Comparison of ENCODE assay signal across 8 cellular contexts in the genomic region with DNA sequence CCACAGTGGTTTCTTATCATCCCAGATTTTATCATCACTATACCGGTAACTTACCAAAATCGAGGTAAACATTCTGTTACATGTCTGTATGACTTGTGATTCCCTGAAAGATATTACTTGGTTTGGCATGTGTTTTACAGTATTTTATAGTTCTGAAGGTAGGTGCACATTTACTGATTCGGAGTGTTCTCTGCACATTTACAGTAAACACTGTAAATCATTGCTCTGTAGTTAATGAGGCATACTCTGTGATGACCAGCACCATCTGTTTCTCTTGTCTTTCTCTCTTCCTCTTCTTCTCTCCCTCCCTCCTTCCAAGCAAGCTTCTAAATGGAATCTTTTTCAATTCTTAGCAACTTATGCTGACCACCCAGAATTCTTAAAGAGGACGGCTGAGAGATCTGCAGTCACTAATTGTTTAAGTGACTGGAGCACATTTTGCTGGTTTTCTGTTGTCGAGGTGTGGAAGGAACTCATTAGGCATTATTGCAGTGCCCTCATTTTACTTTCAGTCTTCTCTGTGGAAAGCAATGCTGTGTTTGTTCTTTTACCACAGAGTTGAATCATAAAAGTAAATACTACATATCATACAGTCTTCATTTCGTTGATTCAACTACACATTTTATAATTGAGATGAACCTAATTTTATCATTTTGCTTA.
DNase-seq lines count a peak whose midpoint lies in the region; ATAC-seq, FAIRE-seq and TF ChIP-seq lines count a peak whose summit lies in the region.

No MANE protein-coding gene starts in this region.

- peaks cover 47% of the 10 kb centered on the region for H3K4me1 ChIP-seq in HepG2 (ENCODE audit: insufficient read depth, low read length)

- no TSS peak for BruUV-seq in HepG2 (replicated peaks; lab: Mats Ljungman, UMichigan)

- no peak for DNase-seq in activated naive CD4-positive, alpha-beta T cell treated with anti-CD3 and anti-CD28 coated beads for 36 hours
- no peak for DNase-seq in activated naive CD4-positive, alpha-beta T cell treated with Interleukin-2 at 50 U/mL for 16 hours
- peak; percentile 12 for DNase-seq in NCI-H524 treated with DMSO at 0.1 percent for 48 hours (lab: John Stamatoyannopoulos, UW)
- peak; percentile 30 for DNase-seq in fibroblast of peridontal ligament (ENCODE audit: extremely low read depth)
- no peak for DNase-seq in type B pancreatic cell (ENCODE audit: extremely low spot score, unreplicated experiment)
- DNase-seq in GM19238 (ENCODE audit: insufficient read length, low spot score), result no peak
- no peak for DNase-seq in HepG2 (ENCODE audit: low spot score)

- no peak overlapping the region for H3K27ac ChIP-seq in HepG2 (ENCODE audit: extremely low read length, insufficient read depth, low read length)

- in situ Hi-C loops in HepG2 (cut with HindIII; ENCODE audit: extremely low pct_ligation_motif_present, low pct_unique_long_range_greater_than_20kb), result no loop called here

- H3K36me3 ChIP-seq in HepG2 (replicated peaks in 1 of 2; ENCODE audit: control insufficient read depth in 1 of 2, insufficient read depth in 2 of 2, low read length in 2 of 2), result peaks cover 0 to 4% of the 10 kb centered on the region in 2 experiments; a peak in 3 of 5 replicates

- WGBS in HepG2 (ENCODE audit: low lambda C conversion rate), result 86% methylated on average over 6 of the region's 6 CpGs

- H3K9me3 ChIP-seq in HepG2 (ENCODE audit: low read length), result no peaks in the 10 kb centered on the region

- intact Hi-C loops in activated naive CD4-positive, alpha-beta T cell treated with anti-CD3 and anti-CD28 coated beads for 36 hours (cut with micrococcal nuclease), result no loop called here
- intact Hi-C loops in HepG2 (cut with micrococcal nuclease; ENCODE audit: unreplicated experiment), result no loop called here

- no peak overlapping the region for H3K4me2 ChIP-seq in HepG2 (ENCODE audit: low read depth, low read length)

- no peak for FAIRE-seq in HepG2 (lab: Jason Lieb, UNC)

- TF ChIP-seq EP300 in HepG2 (IDR thresholded peaks at IDR 0.05; ENCODE audit: low read depth in 2 of 2, low read length in 2 of 2) (no peak), HepG2 (CRISPR knock-in tag; IDR thresholded peaks at IDR 0.05; ENCODE audit: borderline replicate concordance) (no peak)

- no peak overlapping the region for H2AFZ ChIP-seq in HepG2 (ENCODE audit: low read length)

- peaks cover 86% of the 10 kb centered on the region for H3K79me2 ChIP-seq in HepG2 (ENCODE audit: insufficient read depth, low read length)

- peak overlapping the region; percentile 67 for H3K4me3 Mint-ChIP-seq in activated naive CD4-positive, alpha-beta T cell treated with anti-CD3 and anti-CD28 coated beads for 36 hours
- H3K4me3 Mint-ChIP-seq in type B pancreatic cell, result peak overlapping the region; percentile 37

- TF ChIP-seq CTCF in type B pancreatic cell (conservative IDR thresholded peaks at IDR 0.05), result no peak
- TF ChIP-seq CTCF in HepG2 (CRISPR knock-in tag; IDR thresholded peaks at IDR 0.05), result no peak

- POLR2A ChIA-PET in HepG2 (lab: Yijun Ruan, JAX), result no interaction called here

- H3K27me3 Mint-ChIP-seq in activated naive CD4-positive, alpha-beta T cell treated with anti-CD3 and anti-CD28 coated beads for 36 hours (ENCODE audit: low read depth), result no peaks in the 10 kb centered on the region
- no peaks in the 10 kb centered on the region for H3K27me3 Mint-ChIP-seq in type B pancreatic cell

- ATAC-seq in HepG2 (no peak), GM21786 (IDR thresholded peaks at IDR 0.05; ENCODE audit: unreplicated experiment) (no peak)

- peaks cover 77% of the 10 kb centered on the region for H4K20me1 ChIP-seq in HepG2 (ENCODE audit: insufficient read depth, low read length)

- no peak for TF ChIP-seq POLR2A in HepG2 (IDR thresholded peaks at IDR 0.05; ENCODE audit: insufficient read depth in 1 of 2, low read depth in 2 of 2, low read length in 2 of 2)

- peaks cover 4% of the 10 kb centered on the region for H3K36me3 Mint-ChIP-seq in activated naive CD4-positive, alpha-beta T cell treated with anti-CD3 and anti-CD28 coated beads for 36 hours (ENCODE audit: low read depth)
- H3K36me3 Mint-ChIP-seq in type B pancreatic cell, result peaks cover 3% of the 10 kb centered on the region

- H3K9ac ChIP-seq in HepG2 (ENCODE audit: insufficient read depth, low read depth, low read length), result no peak overlapping the region

- peak overlapping the region; percentile 46 for H3K27ac Mint-ChIP-seq in activated naive CD4-positive, alpha-beta T cell treated with anti-CD3 and anti-CD28 coated beads for 36 hours
- peak overlapping the region; percentile 38 for H3K27ac Mint-ChIP-seq in type B pancreatic cell

- H3K9me3 Mint-ChIP-seq in activated naive CD4-positive, alpha-beta T cell treated with anti-CD3 and anti-CD28 coated beads for 36 hours, result no peaks in the 10 kb centered on the region
- no peaks in the 10 kb centered on the region for H3K9me3 Mint-ChIP-seq in type B pancreatic cell

- H3K27me3 ChIP-seq in HepG2 (ENCODE audit: control insufficient read depth in 1 of 2, insufficient read depth in 2 of 2, low read length in 2 of 2), result no peaks in the 10 kb centered on the region

- H3K4me3 ChIP-seq in HepG2 (replicated peaks in 1 of 3; ENCODE audit: insufficient read depth in 1 of 3, low read depth in 2 of 3, low read length in 3 of 3), result no peak overlapping the region

- no peak for TF ChIP-seq RAD21 in HepG2 (CRISPR knock-in tag; IDR thresholded peaks at IDR 0.05)

- H3K4me1 Mint-ChIP-seq in activated naive CD4-positive, alpha-beta T cell treated with anti-CD3 and anti-CD28 coated beads for 36 hours (ENCODE audit: low read depth), result peaks cover 42% of the 10 kb centered on the region
- H3K4me1 Mint-ChIP-seq in type B pancreatic cell (ENCODE audit: unreplicated experiment), result peaks cover 21% of the 10 kb centered on the region

- CTCF ChIA-PET in activated naive CD4-positive, alpha-beta T cell treated with anti-CD3 and anti-CD28 coated beads for 36 hours (lab: Charles Lee), result no interaction called here
- CTCF ChIA-PET in HepG2 (lab: Yijun Ruan, JAX; ENCODE audit: low intra/inter-chr PET ratio, low total read pairs), result no interaction called here

TF ChIP-seq in HepG2, 621 proteins besides CTCF, POLR2A, EP300 and RAD21:
- no peak for TF ChIP-seq HES4 (CRISPR knock-in tag; IDR thresholded peaks at IDR 0.05; ENCODE audit: borderline replicate concordance)
- no peak for TF ChIP-seq ZNF331 (CRISPR knock-in tag; IDR thresholded peaks at IDR 0.05)
- TF ChIP-seq ADNP (CRISPR knock-in tag; IDR thresholded peaks at IDR 0.05), result no peak
- TF ChIP-seq, protein P1, sequence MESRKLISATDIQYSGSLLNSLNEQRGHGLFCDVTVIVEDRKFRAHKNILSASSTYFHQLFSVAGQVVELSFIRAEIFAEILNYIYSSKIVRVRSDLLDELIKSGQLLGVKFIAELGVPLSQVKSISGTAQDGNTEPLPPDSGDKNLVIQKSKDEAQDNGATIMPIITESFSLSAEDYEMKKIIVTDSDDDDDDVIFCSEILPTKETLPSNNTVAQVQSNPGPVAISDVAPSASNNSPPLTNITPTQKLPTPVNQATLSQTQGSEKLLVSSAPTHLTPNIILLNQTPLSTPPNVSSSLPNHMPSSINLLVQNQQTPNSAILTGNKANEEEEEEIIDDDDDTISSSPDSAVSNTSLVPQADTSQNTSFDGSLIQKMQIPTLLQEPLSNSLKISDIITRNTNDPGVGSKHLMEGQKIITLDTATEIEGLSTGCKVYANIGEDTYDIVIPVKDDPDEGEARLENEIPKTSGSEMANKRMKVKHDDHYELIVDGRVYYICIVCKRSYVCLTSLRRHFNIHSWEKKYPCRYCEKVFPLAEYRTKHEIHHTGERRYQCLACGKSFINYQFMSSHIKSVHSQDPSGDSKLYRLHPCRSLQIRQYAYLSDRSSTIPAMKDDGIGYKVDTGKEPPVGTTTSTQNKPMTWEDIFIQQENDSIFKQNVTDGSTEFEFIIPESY (CRISPR knock-in tag; IDR thresholded peaks at IDR 0.05), result no peak

Comparison
In these comparisons a context has a peak if more than half of its experiments do, and no peak if none do; other contexts are left out.
1. DNase-seq: peak in NCI-H524 treated with DMSO at 0.1 percent for 48 hours (single experiment) and fibroblast of peridontal ligament (single experiment); none in activated naive CD4-positive, alpha-beta T cell treated with anti-CD3 and anti-CD28 coated beads for 36 hours (single experiment), activated naive CD4-positive, alpha-beta T cell treated with Interleukin-2 at 50 U/mL for 16 hours (single experiment), type B pancreatic cell (single experiment), GM19238 (single experiment) and HepG2 (single experiment).